17 cellular contexts compared by ENCODE assay signal in the genomic region with DNA sequence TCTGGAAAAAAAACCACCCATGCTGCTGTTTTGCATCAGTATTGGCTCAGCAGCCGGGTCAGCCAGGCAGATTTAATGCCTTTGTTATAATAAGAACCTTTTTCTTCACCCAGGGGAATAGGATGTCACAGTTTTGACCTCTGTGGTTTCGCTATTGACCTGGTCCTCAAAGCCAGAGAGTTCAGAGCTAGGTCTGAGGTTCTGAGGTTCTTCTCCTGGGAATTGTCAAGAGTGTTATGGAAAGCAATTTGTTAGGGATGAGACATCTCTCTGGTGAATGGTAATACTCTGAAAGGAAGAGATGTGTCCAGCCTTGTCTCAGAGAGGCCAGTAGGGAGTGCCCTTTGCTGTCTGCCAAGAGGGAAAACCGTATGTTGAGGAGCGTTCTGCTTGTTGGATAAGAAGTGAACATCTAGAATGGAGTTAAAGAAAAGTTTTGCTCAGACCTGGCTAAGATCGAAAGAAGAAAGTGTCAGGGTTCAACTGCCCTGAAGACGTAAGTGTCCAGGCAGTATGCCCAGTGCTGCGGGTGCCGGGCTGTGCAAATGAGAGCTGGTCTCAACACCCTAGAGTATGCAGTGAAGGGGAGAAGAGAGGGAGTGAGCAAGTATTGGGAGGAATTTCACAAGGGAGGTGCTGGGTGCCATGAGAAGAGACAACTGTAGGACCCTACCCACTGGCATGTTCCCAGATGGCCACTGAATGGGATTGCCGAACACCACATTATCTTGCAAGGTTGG.
DNase-seq lines count a peak whose midpoint lies in the region; ATAC-seq and TF ChIP-seq lines count a peak whose summit lies in the region.
"Had no signal": no experiment of that assay in that cellular context is flagged by ENCODE, and none has a peak within 500 bp of the region (broad histone marks: within the 10 kb centered on the region; RNA-seq: fewer than 3 reads in every experiment).

No MANE protein-coding gene starts in this region.

- H3K4me1 ChIP-seq in mammary epithelial cell (ENCODE audit: insufficient read depth, low read length) (no peaks in the 10 kb centered on the region), breast epithelium (peaks cover 4 to 10% of the 10 kb centered on the region in 2 donors)

- no peak overlapping the region for H3K4me3 Mint-ChIP-seq in T-cell
- no peak overlapping the region for H3K4me3 Mint-ChIP-seq in natural killer cell
- H3K4me3 Mint-ChIP-seq: naive B cell had no signal

- 78% methylated on average over 9 of the region's 9 CpGs for WGBS in mammary epithelial cell (ENCODE audit: low coverage, missing lambda C conversion rate)

- no peaks in the 10 kb centered on the region for H3K4me1 Mint-ChIP-seq in T-cell
- peaks cover 29 to 33% of the 10 kb centered on the region in 2 donors for H3K4me1 Mint-ChIP-seq in natural killer cell
- H3K4me1 Mint-ChIP-seq: naive B cell had no signal

- H3K27me3 ChIP-seq in mammary epithelial cell (ENCODE audit: insufficient read depth, low read length) (no peaks in the 10 kb centered on the region), breast epithelium (no peaks in the 10 kb centered on the region)
- H3K27me3 ChIP-seq: suprapubic skin had no signal

- H3K27ac ChIP-seq in mammary epithelial cell (ENCODE audit: insufficient read depth, low read depth, low read length) (no peak overlapping the region), breast epithelium (no peak overlapping the region)
- H3K27ac ChIP-seq: suprapubic skin had no signal

- H3K9ac ChIP-seq in mammary epithelial cell (ENCODE audit: insufficient read depth, low read length) = no peak overlapping the region

- no peaks in the 10 kb centered on the region for H3K9me3 ChIP-seq in mammary epithelial cell (replicated peaks; ENCODE audit: insufficient read depth, low read length)
- H3K9me3 ChIP-seq in breast epithelium = no peaks in the 10 kb centered on the region
- H3K9me3 ChIP-seq: suprapubic skin had no signal

- H3K27ac Mint-ChIP-seq in T-cell (no peak overlapping the region), natural killer cell (no peak overlapping the region)
- H3K27ac Mint-ChIP-seq: activated T-helper 2 cell treated with anti-CD3 and anti-CD28 coated beads, Interferon-gamma antibody, Interleukin-2, Interleukin-4, amounts not matched to agents 10 μg/mL and 5 μg/mL and 100 μg/mL, durations not matched to agents 14 hours and 24 hours and 36 hours; naive B cell had no signal

- H3K36me3 Mint-ChIP-seq in T-cell (no peaks in the 10 kb centered on the region), natural killer cell (no peaks in the 10 kb centered on the region)
- H3K36me3 Mint-ChIP-seq: naive B cell had no signal

- intact Hi-C loops in mammary epithelial cell (cut with micrococcal nuclease) (loop anchor here (1.0 kb wide), 1 partner anchor 126 kb away; no protein-coding TSS in a partner anchor), breast epithelium (cut with DNase I; ENCODE audit: low total_unique reads) (loop anchor here (2.0 kb wide), 1 partner anchor 39 kb away; no protein-coding TSS in a partner anchor), natural killer cell (cut with micrococcal nuclease) (no loop called here)

- POLR2A ChIA-PET in T-cell (lab: Charles Lee) = no interaction called here

- H3K27me3 Mint-ChIP-seq in T-cell (peaks cover 6 to 11% of the 10 kb centered on the region in 2 donors), natural killer cell (ENCODE audit: low read depth in 2 of 2) (no peaks in the 10 kb centered on the region)

- H3K9me3 Mint-ChIP-seq in T-cell (no peaks in the 10 kb centered on the region), natural killer cell (no peaks in the 10 kb centered on the region)
- H3K9me3 Mint-ChIP-seq: activated T-helper 2 cell treated with anti-CD3 and anti-CD28 coated beads, Interferon-gamma antibody, Interleukin-2, Interleukin-4, amounts not matched to agents 10 μg/mL and 5 μg/mL and 100 μg/mL, durations not matched to agents 14 hours and 24 hours and 36 hours had no signal

- no peak overlapping the region for H2AFZ ChIP-seq in mammary epithelial cell (ENCODE audit: low read depth, low read length)

- ATAC-seq in T-cell (replicated peaks in 1 of 4) (no peak), HG03520 (IDR thresholded peaks at IDR 0.05; ENCODE audit: unreplicated experiment) (no peak), HG02571 (IDR thresholded peaks at IDR 0.05; ENCODE audit: unreplicated experiment) (no peak), natural killer cell (no peak)

- CTCF ChIA-PET in mammary epithelial cell (lab: Charles Lee; ENCODE audit: low non-redundant PET) = no interaction called here
- CTCF ChIA-PET in T-cell (lab: Charles Lee) = no interaction called here

- H3K79me2 ChIP-seq in mammary epithelial cell (ENCODE audit: insufficient read depth, low read length) = no peaks in the 10 kb centered on the region

- in situ Hi-C loops in mammary epithelial cell (cut with MboI; ENCODE audit: low sequenced_read_pairs in 2 of 2) = no loop called here

- DNase-seq in mammary epithelial cell (no peak), breast epithelium (ENCODE audit: low spot score in 2 of 2) (no peak), fibroblast of pulmonary artery (ENCODE audit: low read depth) (peak; percentile 58), myocyte (ENCODE audit: low read depth) (peak; percentile 68), T-cell (no peak), natural killer cell (no peak)
- DNase-seq: IMR-90, naive B cell, NCI-H1105, NCI-H510A, RPMI8226, small intestine, T-helper 9 cell had no signal

- no peak for TF ChIP-seq POLR2A in breast epithelium (IDR thresholded peaks at IDR 0.05)

- dilution Hi-C loops in mammary epithelial cell (cut with HindIII; ENCODE audit: low sequenced_read_pairs) = no loop called here

- no peaks in the 10 kb centered on the region for H4K20me1 ChIP-seq in mammary epithelial cell (ENCODE audit: insufficient read depth, low read length)

- TF ChIP-seq CTCF in mammary epithelial cell (conservative IDR thresholded peaks at IDR 0.05 in 1 of 2, IDR thresholded peaks at IDR 0.05 in 1 of 2; ENCODE audit: extremely low read depth in 1 of 2, insufficient read depth in 1 of 2, low read depth in 1 of 2, low read length in 2 of 2) (peak; percentile 5 to 22), breast epithelium (IDR thresholded peaks at IDR 0.05) (no peak), fibroblast of pulmonary artery (IDR thresholded peaks at IDR 0.05; ENCODE audit: low read length, missing control alignments) (peak; percentile 47), natural killer cell (IDR thresholded peaks at IDR 0.05) (no peak)

- BruUV-seq in mammary epithelial cell (replicated peaks; lab: Mats Ljungman, UMichigan) = no TSS peak

- H3K4me3 ChIP-seq in mammary epithelial cell (replicated peaks in 1 of 3; ENCODE audit: insufficient read depth in 1 of 3, low read depth in 2 of 3, low read length in 3 of 3) (no peak overlapping the region), breast epithelium (no peak overlapping the region), fibroblast of pulmonary artery (replicated peaks; ENCODE audit: low read depth, low read length) (no peak overlapping the region)
- H3K4me3 ChIP-seq: suprapubic skin had no signal

- H3K36me3 ChIP-seq in mammary epithelial cell (ENCODE audit: insufficient read depth, low read length) = no peaks in the 10 kb centered on the region
- no peaks in the 10 kb centered on the region for H3K36me3 ChIP-seq in breast epithelium
- H3K36me3 ChIP-seq: suprapubic skin had no signal

- H3K4me2 ChIP-seq in mammary epithelial cell (ENCODE audit: insufficient read depth, low read depth, low read length) = no peak overlapping the region

Comparison
In these comparisons a context has a peak if more than half of its experiments do, and no peak if none do; other contexts are left out.
1. CTCF ChIP-seq: peak in mammary epithelial cell (2 of 2) and fibroblast of pulmonary artery (single experiment); none in breast epithelium (0 of 3) and natural killer cell (single experiment).
2. DNase-seq: peak in fibroblast of pulmonary artery (single experiment) and myocyte (single experiment); none in mammary epithelial cell (single experiment), breast epithelium (0 of 2), T-cell (0 of 34) and natural killer cell (single experiment).